Comparison of ENCODE assay signal across 8 cellular contexts in the genomic region with DNA sequence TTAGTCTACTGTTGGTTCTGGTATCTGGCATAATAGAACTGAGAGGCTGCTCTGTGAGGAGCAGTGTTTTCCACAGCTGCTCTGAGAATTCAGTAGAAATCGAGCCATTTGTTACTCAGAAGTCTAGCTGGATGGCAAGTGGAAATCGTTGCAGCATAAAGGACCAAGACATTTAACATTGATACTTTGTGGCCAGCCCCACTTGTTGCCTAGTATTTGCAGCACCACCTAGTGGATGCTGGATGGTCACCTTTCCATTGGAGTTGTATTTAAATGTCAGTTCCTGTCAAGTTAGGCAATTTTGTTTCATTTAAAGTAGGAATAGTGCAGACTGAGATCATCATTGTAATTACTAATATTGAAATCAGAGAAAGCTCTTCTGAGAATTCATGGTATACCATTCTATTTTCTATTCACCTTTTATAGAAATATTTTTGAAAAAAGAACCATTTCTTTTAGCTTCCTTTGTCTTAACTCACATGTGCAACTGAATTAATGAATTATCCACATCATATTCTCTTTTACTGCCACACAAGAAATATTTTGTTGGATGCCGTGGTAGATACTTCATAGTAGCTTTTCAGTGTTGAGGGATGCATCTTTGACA.
DNase-seq lines count a peak whose midpoint lies in the region; ATAC-seq and TF ChIP-seq lines count a peak whose summit lies in the region.

No MANE protein-coding gene starts in this region.

- H3K36me3 ChIP-seq in neural progenitor cell (no peaks in the 10 kb centered on the region), tibial artery (no peaks in the 10 kb centered on the region)

- H3K4me1 ChIP-seq in neural progenitor cell (no peaks in the 10 kb centered on the region), tibial artery (peaks cover 0 to 41% (median 14%) of the 10 kb centered on the region in 4 donors)

- H3K4me3 ChIP-seq in neural progenitor cell (no peak overlapping the region), tibial artery (no peak overlapping the region)

- no peak overlapping the region for H3K27ac ChIP-seq in neural progenitor cell
- H3K27ac ChIP-seq in tibial artery, result no peak overlapping the region

- H3K4me3 Mint-ChIP-seq in neural progenitor cell, result no peak overlapping the region

- H3K27me3 Mint-ChIP-seq in neural progenitor cell (ENCODE audit: insufficient read depth, low read depth), result no peaks in the 10 kb centered on the region

- peaks cover 45% of the 10 kb centered on the region for H4K20me1 ChIP-seq in neural progenitor cell (ENCODE audit: low read depth)

- H3K4me2 ChIP-seq in neural progenitor cell, result no peak overlapping the region

- intact Hi-C loops in tibial artery (cut with DNase I; ENCODE audit: low total_unique reads), result no loop called here

- TF ChIP-seq CTCF in neural progenitor cell (IDR thresholded peaks at IDR 0.05) (peak; percentile 81), tibial artery (IDR thresholded peaks at IDR 0.05) (peak; percentile 36 to 51)

- H2AFZ ChIP-seq in neural progenitor cell (replicated peaks), result no peak overlapping the region

- H3K4me1 Mint-ChIP-seq in neural progenitor cell, result peaks cover 5% of the 10 kb centered on the region

- H3K36me3 Mint-ChIP-seq in neural progenitor cell, result peaks cover 39% of the 10 kb centered on the region

- H3K9me3 Mint-ChIP-seq in neural progenitor cell, result peaks cover 23% of the 10 kb centered on the region

- H3K79me2 ChIP-seq in neural progenitor cell (ENCODE audit: low read depth), result peaks cover 90% of the 10 kb centered on the region

- DNase-seq in AML-193 (lab: John Stamatoyannopoulos, UW), result peak; percentile 88 to 91
- peak; percentile 41 for DNase-seq in NOMO-1 treated with dmso at 0.1 percent for 144 hours (lab: John Stamatoyannopoulos, UW; ENCODE audit: unreplicated experiment)
- peak; percentile 13 for DNase-seq in activated CD8-positive, alpha-beta memory T cell treated with anti-CD3 and anti-CD28 coated beads, Interleukin-2, amount 50 U/mL, for 1 hour (ENCODE audit: extremely low read depth)
- peak; percentile 71 for DNase-seq in fibroblast of gingiva (ENCODE audit: low read depth)
- DNase-seq in neural progenitor cell (ENCODE audit: low spot score), result peak; percentile 76
- peak in 1 of 2 donors; percentile 50 for DNase-seq in tibial artery

- ATAC-seq in GM18867 (IDR thresholded peaks at IDR 0.05; ENCODE audit: unreplicated experiment), result peak; percentile 76
- peak; percentile 75 for ATAC-seq in HG03175 (IDR thresholded peaks at IDR 0.05; ENCODE audit: unreplicated experiment)

- no peak overlapping the region for H3K9ac ChIP-seq in neural progenitor cell

- no peaks in the 10 kb centered on the region for H3K27me3 ChIP-seq in neural progenitor cell
- H3K27me3 ChIP-seq in tibial artery, result no peaks in the 10 kb centered on the region

- no peak overlapping the region for H3K27ac Mint-ChIP-seq in neural progenitor cell

- H3K9me3 ChIP-seq in neural progenitor cell (ENCODE audit: low read depth), result no peaks in the 10 kb centered on the region
- no peaks in the 10 kb centered on the region for H3K9me3 ChIP-seq in tibial artery

- H3F3A ChIP-seq in neural progenitor cell (ENCODE audit: low read depth), result no peaks in the 10 kb centered on the region
